9 cellular contexts compared by ENCODE assay signal in genomic region chr2:70083344-70084156, GRCh38. TPM values are rescaled to one million over a fixed set of nuclear protein-coding genes. Genes with fewer than 3 reads are reported as not detected.
DNase-seq lines count a peak whose midpoint lies in the region; ATAC-seq and TF ChIP-seq lines count a peak whose summit lies in the region.
"Had no signal": no experiment of that assay in that cellular context is flagged by ENCODE, and none has a peak within 500 bp of the region (broad histone marks: within the 10 kb centered on the region; RNA-seq: fewer than 3 reads in every experiment).

No MANE protein-coding gene starts in this region.

- peaks cover 25 to 64% (median 53%) of the 10 kb centered on the region in 4 donors for H3K36me3 ChIP-seq in stomach

- intact Hi-C loops in stomach (cut with DNase I; ENCODE audit: low total_unique reads): no loop called here

- H3K4me3 ChIP-seq in stomach: no peak overlapping the region
- H3K4me3 ChIP-seq: cardiac muscle cell had no signal

- POLR2A ChIA-PET in activated CD8-positive, alpha-beta T cell treated with anti-CD3 and anti-CD28 coated beads, Interleukin-2, amount 10 ng/mL, durations not matched to agents 7 days and 5 days (lab: Charles Lee): interaction anchor here (0.8 to 14.2 kb wide), 8 partner anchors 11 to 169 kb away, joined by 3 to 370 read pairs (median 12); partner anchors contain the start of genes C2orf42 and MXD1

- no peak for DNase-seq in activated CD4-positive, CD25-positive, alpha-beta regulatory T cell treated with anti-CD3 and anti-CD28 coated beads, Interleukin-2, amount 50 U/mL, for 72 hours
- peak; percentile 61 for DNase-seq in HS-5 (ENCODE audit: low read depth)
- DNase-seq in activated CD8-positive, alpha-beta T cell treated with anti-CD3 and anti-CD28 coated beads, Interleukin-2, amount 10 ng/mL, durations not matched to agents 7 days and 5 days: no peak
- peak; percentile 82 for DNase-seq in islet precursor cell
- DNase-seq in stomach: no peak
- DNase-seq in DMS79 (lab: John Stamatoyannopoulos, UW): no peak
- no peak for DNase-seq in GM03348 (ENCODE audit: low spot score)

- H3K9me3 Mint-ChIP-seq in activated CD8-positive, alpha-beta T cell treated with anti-CD3 and anti-CD28 coated beads, Interleukin-2, amount 10 ng/mL, durations not matched to agents 7 days and 5 days (ENCODE audit: insufficient read depth): no peaks in the 10 kb centered on the region

- CTCF ChIA-PET in activated CD8-positive, alpha-beta T cell treated with anti-CD3 and anti-CD28 coated beads, Interleukin-2, amount 10 ng/mL, durations not matched to agents 7 days and 5 days (lab: Charles Lee): interaction anchor here (2.3 to 7.0 kb wide), 5 partner anchors 13 to 359 kb away, joined by 8 to 98 read pairs (median 39); partner anchors contain the start of gene MXD1

- H3K9me3 ChIP-seq in stomach: no peaks in the 10 kb centered on the region

- ATAC-seq in activated CD4-positive, CD25-positive, alpha-beta regulatory T cell treated with anti-CD3 and anti-CD28 coated beads, Interleukin-2, amount 50 U/mL, for 24 hours: peak; percentile 42 to 48
- no peak for ATAC-seq in activated CD8-positive, alpha-beta T cell treated with anti-CD3 and anti-CD28 coated beads, Interleukin-2, amount 10 ng/mL, durations not matched to agents 7 days and 5 days

- H3K27ac Mint-ChIP-seq in activated CD8-positive, alpha-beta T cell treated with anti-CD3 and anti-CD28 coated beads, Interleukin-2, amount 10 ng/mL, durations not matched to agents 7 days and 5 days: peak overlapping the region; percentile 68

- H3K4me1 ChIP-seq in stomach: peaks cover 18 to 52% (median 34%) of the 10 kb centered on the region in 4 donors

- H3K36me3 Mint-ChIP-seq in activated CD8-positive, alpha-beta T cell treated with anti-CD3 and anti-CD28 coated beads, Interleukin-2, amount 10 ng/mL, durations not matched to agents 7 days and 5 days (ENCODE audit: low read depth): peaks cover 59% of the 10 kb centered on the region

- 70 to 81% (median 76%) methylated on average over 8 of the region's 8 CpGs for WGBS in stomach, 5 donors

- no peak for TF ChIP-seq EP300 in stomach (IDR thresholded peaks at IDR 0.05)

- peak overlapping the region; percentile 13 for H3K4me3 Mint-ChIP-seq in activated CD8-positive, alpha-beta T cell treated with anti-CD3 and anti-CD28 coated beads, Interleukin-2, amount 10 ng/mL, durations not matched to agents 7 days and 5 days

- peak overlapping the region in 4 of 5 donors; percentile 28 to 100 (median 100) for H3K27ac ChIP-seq in stomach
- H3K27ac ChIP-seq: cardiac muscle cell had no signal

- TF ChIP-seq CTCF in stomach (IDR thresholded peaks at IDR 0.05): no peak

- peaks cover 55% of the 10 kb centered on the region for H3K4me1 Mint-ChIP-seq in activated CD8-positive, alpha-beta T cell treated with anti-CD3 and anti-CD28 coated beads, Interleukin-2, amount 10 ng/mL, durations not matched to agents 7 days and 5 days (ENCODE audit: low read depth)

- no peaks in the 10 kb centered on the region for H3K27me3 ChIP-seq in stomach
- H3K27me3 ChIP-seq: cardiac muscle cell had no signal

- no peaks in the 10 kb centered on the region for H3K27me3 Mint-ChIP-seq in activated CD8-positive, alpha-beta T cell treated with anti-CD3 and anti-CD28 coated beads, Interleukin-2, amount 10 ng/mL, durations not matched to agents 7 days and 5 days (ENCODE audit: low read depth)

- no peak for TF ChIP-seq POLR2A in stomach (IDR thresholded peaks at IDR 0.05)

RNA-seq across cellular contexts. Expression of gene PCBP1, which starts 3.7 kb away (rescaled TPM):
- 100 to 1,000 TPM; 516 to 518 TPM for total RNA-seq in activated CD8-positive, alpha-beta T cell treated with anti-CD3 and anti-CD28 coated beads, Interleukin-2, amount 10 ng/mL, durations not matched to agents 7 days and 5 days
- 100 to 1,000 TPM in 3 of 5 donors, 10 to 100 TPM in 1, 1 to 10 TPM in 1; 9.3 to 164 (median 120) TPM for total RNA-seq in stomach
- polyA plus RNA-seq in stomach: 100 to 1,000 TPM; 199 to 296 (median 251) TPM

Comparison
In these comparisons a context has a peak if more than half of its experiments do, and no peak if none do; other contexts are left out.
1. DNase-seq: peak in HS-5 (single experiment) and islet precursor cell (single experiment); none in activated CD4-positive, CD25-positive, alpha-beta regulatory T cell treated with anti-CD3 and anti-CD28 coated beads, Interleukin-2, amount 50 U/mL, for 72 hours (single experiment), activated CD8-positive, alpha-beta T cell treated with anti-CD3 and anti-CD28 coated beads, Interleukin-2, amount 10 ng/mL, durations not matched to agents 7 days and 5 days (single experiment), stomach (single experiment), DMS79 (single experiment) and GM03348 (single experiment).